Comparison of ENCODE assay signal across 8 cellular contexts in the genomic region with DNA sequence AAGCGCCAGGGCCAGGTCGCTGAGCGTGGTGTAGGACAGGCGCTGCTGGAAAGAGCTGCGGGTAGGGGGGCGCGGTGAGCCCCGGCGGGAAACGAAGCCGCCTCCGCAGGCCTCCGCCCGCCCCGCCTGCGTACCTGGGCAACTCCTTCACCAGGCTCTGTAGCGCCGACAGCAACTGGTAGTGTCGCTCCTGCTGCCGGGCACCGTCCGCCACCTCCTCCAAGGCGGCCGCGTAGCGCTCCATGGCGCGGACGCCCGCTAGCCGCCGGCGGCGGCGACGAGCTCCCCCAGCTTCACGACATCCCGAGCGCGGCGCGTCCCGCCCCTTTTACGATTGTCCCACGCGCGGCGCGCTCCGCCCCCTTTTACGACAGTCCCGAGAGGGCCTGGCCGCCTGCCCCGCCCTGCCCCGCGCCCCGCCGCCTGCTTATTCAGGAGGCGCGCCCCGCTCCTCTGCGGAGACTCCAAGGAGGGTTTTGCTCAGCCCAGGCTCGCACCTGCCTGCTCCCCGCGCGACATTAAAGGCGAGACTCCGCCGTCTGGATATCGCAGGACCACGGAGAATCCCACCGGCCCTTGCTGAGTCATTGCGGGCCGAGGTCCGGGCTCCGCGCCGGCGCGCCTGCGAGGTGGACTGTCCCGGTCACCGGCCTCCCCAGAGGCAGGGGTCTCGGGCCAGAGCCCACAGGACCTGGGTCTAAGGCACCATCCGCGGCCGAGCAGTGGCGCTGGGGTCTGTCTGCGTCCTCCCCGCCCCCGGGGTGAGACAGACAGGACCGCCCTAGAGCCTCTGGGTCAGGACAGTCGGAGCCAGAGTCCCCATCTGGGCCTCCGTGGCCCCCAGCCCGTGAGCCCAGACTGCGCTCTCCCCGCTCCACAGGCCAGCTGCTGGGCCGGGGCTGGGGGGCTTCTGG. TPM values are rescaled to one million over a fixed set of nuclear protein-coding genes. Genes with fewer than 3 reads are reported as not detected.
DNase-seq lines count a peak whose midpoint lies in the region; ATAC-seq and TF ChIP-seq lines count a peak whose summit lies in the region.

Gene DGCR6L (minus strand): TSS at position 316 of the 914 bp plus-strand sequence. CDS start 72 bp downstream, at position 244.

- ATAC-seq in heart right ventricle: peak; percentile 89 to 95 (median 92)

- DNase-seq in HFF-Myc (ENCODE audit: extremely low read depth, low read depth): no peak
- DNase-seq in NCI-H1092 treated with DMSO at 0.1 percent for 48 hours (lab: John Stamatoyannopoulos, UW): peak; percentile 68
- DNase-seq in adrenal gland: peak; percentile 92 to 97 (median 96)
- DNase-seq in heart right ventricle: peak; percentile 97 to 98
- peak; percentile 87 to 98 (median 93) for DNase-seq in posterior cingulate gyrus
- peak; percentile 98 for DNase-seq in transverse colon

- intact Hi-C loops in T-helper 1 cell treated with Interleukin-12 subunit alpha and Interleukin-12 subunit beta and Interleukin-4 antibody, amounts not matched to agents 30 ng/mL and 1 ng/mL, for 36 hours (cut with micrococcal nuclease): loop anchor here (1.0 to 5.0 kb wide), 8 partner anchors 21 to 597 kb away; partner anchors contain the start of genes CRKL, KLHL22, TRMT2A and ZNF74
- intact Hi-C loops in adrenal gland (cut with DNase I): no loop called here
- intact Hi-C loops in heart right ventricle (cut with DNase I): loop anchor here in 3 of 10 donors (5.0 to 10.0 kb wide), 3 partner anchors 72 to 295 kb away; partner anchors contain the start of genes ZNF74 (in 2 of the 3) and TANGO2 (in 1 of the 3)
- intact Hi-C loops in posterior cingulate gyrus (cut with DNase I): no loop called here
- intact Hi-C loops in transverse colon (cut with DNase I; ENCODE audit: low total_unique reads): no loop called here

- H3K4me3 ChIP-seq in GM08714 (ENCODE audit: low read length) (peak within 1 kb of the TSS; percentile 99), HFF-Myc (replicated peaks; ENCODE audit: low read depth, low read length) (peak within 1 kb of the TSS; percentile 68), adrenal gland (peak within 1 kb of the TSS; percentile 73 to 96 (median 88)), heart right ventricle (peak within 1 kb of the TSS; percentile 66 to 98 (median 90)), transverse colon (peak within 1 kb of the TSS; percentile 74 to 93 (median 74))

- 0 to 1% (median 0%) methylated on average over 39 to 98 of the region's 98 CpGs; no CpG with 5 or more reads in 1 of the 4 donors for WGBS in adrenal gland, 4 donors
- WGBS in heart right ventricle, 2 donors: 0% methylated on average over 92 to 98 of the region's 98 CpGs
- WGBS in transverse colon (ENCODE audit: low coverage in 1 of 2), 2 donors: 0% methylated on average over 61 of the region's 98 CpGs; no CpG with 5 or more reads in 1 of the 2 donors

- H3K27me3 ChIP-seq in adrenal gland (no peaks in the 10 kb centered on the region), heart right ventricle (no peaks in the 10 kb centered on the region), transverse colon (no peaks in the 10 kb centered on the region)

- in situ Hi-C loops in transverse colon (cut with MboI; ENCODE audit: low pct_ligation_motif_present in 1 of 4, low pct_unique_long_range_greater_than_20kb in 1 of 4, low sequenced_read_pairs in 3 of 4): no loop called here

- TF ChIP-seq EP300 in transverse colon (IDR thresholded peaks at IDR 0.05; ENCODE audit: low read depth): no peak

- no peaks in the 10 kb centered on the region for H3K9me3 ChIP-seq in adrenal gland (replicated peaks in 1 of 3)
- no peaks in the 10 kb centered on the region for H3K9me3 ChIP-seq in heart right ventricle
- no peaks in the 10 kb centered on the region for H3K9me3 ChIP-seq in transverse colon

- peak; percentile 50 to 70 for TF ChIP-seq POLR2A in adrenal gland (IDR thresholded peaks at IDR 0.05)
- TF ChIP-seq POLR2A in transverse colon (IDR thresholded peaks at IDR 0.05): peak; percentile 66

- TF ChIP-seq CTCF in HFF-Myc (IDR thresholded peaks at IDR 0.05; ENCODE audit: low read depth, low read length, missing control alignments) (no peak), adrenal gland (IDR thresholded peaks at IDR 0.05) (no peak), heart right ventricle (IDR thresholded peaks at IDR 0.05) (peak in 1 of 9 donors; percentile 2), transverse colon (IDR thresholded peaks at IDR 0.05) (peak in 1 of 5 experiments; percentile 9)

- no peaks in the 10 kb centered on the region for H3K36me3 ChIP-seq in adrenal gland (replicated peaks in 1 of 2)
- peaks cover 0 to 4% (median 0%) of the 10 kb centered on the region in 9 donors for H3K36me3 ChIP-seq in heart right ventricle
- H3K36me3 ChIP-seq in transverse colon: no peaks in the 10 kb centered on the region

- peak within 1 kb of the TSS in 3 of 5 donors; percentile 54 to 85 (median 76) for H3K27ac ChIP-seq in adrenal gland
- H3K27ac ChIP-seq in heart right ventricle: peak within 1 kb of the TSS; percentile 77 to 98 (median 93)
- peak within 1 kb of the TSS; percentile 80 to 91 (median 88) for H3K27ac ChIP-seq in transverse colon

- H3K4me1 ChIP-seq in adrenal gland (replicated peaks in 1 of 2): peaks cover 11 to 33% of the 10 kb centered on the region in 2 donors
- peaks cover 13 to 47% (median 35%) of the 10 kb centered on the region in 9 donors for H3K4me1 ChIP-seq in heart right ventricle
- peaks cover 15 to 34% (median 24%) of the 10 kb centered on the region in 4 donors for H3K4me1 ChIP-seq in transverse colon

RNA-seq across cellular contexts. Expression of gene DGCR6L, which starts in this region (rescaled TPM):
- 44.5 and 45.4 TPM in 2 replicates for total RNA-seq in T-helper 1 cell treated with Interleukin-12 subunit alpha and Interleukin-12 subunit beta and Interleukin-4 antibody, amounts not matched to agents 30 ng/mL and 1 ng/mL, for 36 hours
- total RNA-seq in adrenal gland (100 to 1,000 TPM in 2 of 8 donors, 10 to 100 TPM in 6; 43.7 to 106 (median 62.6) TPM), heart right ventricle (10 to 100 TPM; 37.9 to 65.9 (median 40.5) TPM), transverse colon (10 to 100 TPM; 27.7 to 52.3 (median 36.9) TPM)
- polyA plus RNA-seq in adrenal gland (100 to 1,000 TPM in 1 of 3 donors, 10 to 100 TPM in 2; 12.1 to 107 (median 96.2) TPM), heart right ventricle (10 to 100 TPM; 57.3 to 90.3 TPM)
